In genomic region chr11:69966583-69966835, GRCh38 we compare ENCODE assay signal across 34 cellular contexts.
"Had no signal": no experiment of that assay in that cellular context is flagged by ENCODE, and none has a peak within 500 bp of the region (broad histone marks: within the 10 kb centered on the region; RNA-seq: fewer than 3 reads in every experiment).

No MANE protein-coding gene starts in this region.

- H3K27ac ChIP-seq: breast epithelium, cardiac muscle cell, esophagus muscularis mucosa, foreskin keratinocyte, gastroesophageal sphincter, heart right ventricle, hepatocyte had no signal

- H3K4me3 ChIP-seq: ascending aorta, breast epithelium, cardiac muscle cell, esophagus muscularis mucosa, gastroesophageal sphincter, heart right ventricle, hepatocyte had no signal

- H3K9me3 Mint-ChIP-seq: activated CD4-positive, alpha-beta memory T cell treated with anti-CD3 and anti-CD28 coated beads for 36 hours; activated CD4-positive, alpha-beta T cell treated with anti-CD3 and anti-CD28 coated beads, Interleukin-2, amount 10 ng/mL, durations not matched to agents 24 days and 14 days; activated naive CD4-positive, alpha-beta T cell treated with anti-CD3 and anti-CD28 coated beads for 36 hours; activated naive CD4-positive, alpha-beta T cell treated with anti-CD3 and anti-CD28 coated beads, Interleukin-2, amount 50 U/mL, for 24 hours; activated T-helper 1 cell treated with anti-CD3 and anti-CD28 coated beads, Interleukin-12 subunit alpha, Interleukin-12 subunit beta, Interleukin-2, Interleukin-4 antibody, amounts not matched to agents 30 ng/mL and 10 ng/mL and 1 ng/mL, durations not matched to agents 14 hours and 24 hours and 36 hours; activated T-helper 2 cell treated with anti-CD3 and anti-CD28 coated beads, Interferon-gamma antibody, Interleukin-2, Interleukin-4, amounts not matched to agents 10 μg/mL and 5 μg/mL and 100 μg/mL, durations not matched to agents 14 hours and 24 hours and 36 hours; central memory CD8-positive, alpha-beta T cell; effector memory CD8-positive, alpha-beta T cell; T-helper 2 cell treated with Interferon-gamma antibody and Interleukin-4, amounts not matched to agents 5 μg/mL and 100 μg/mL, for 36 hours had no signal

- H3K9me3 ChIP-seq: ascending aorta, breast epithelium had no signal

- H3K27ac Mint-ChIP-seq: activated CD4-positive, alpha-beta memory T cell treated with anti-CD3 and anti-CD28 coated beads for 36 hours; activated CD4-positive, alpha-beta T cell treated with anti-CD3 and anti-CD28 coated beads for 36 hours; activated CD4-positive, alpha-beta T cell treated with anti-CD3 and anti-CD28 coated beads, Interleukin-2, amount 10 ng/mL, durations not matched to agents 24 days and 14 days; activated CD8-positive, alpha-beta memory T cell treated with anti-CD3 and anti-CD28 coated beads, Interleukin-2, amount 10 ng/mL, durations not matched to agents 7 days and 5 days; activated CD8-positive, alpha-beta T cell treated with anti-CD3 and anti-CD28 coated beads, Interleukin-2, amount 10 ng/mL, durations not matched to agents 7 days and 5 days; activated naive CD4-positive, alpha-beta T cell treated with anti-CD3 and anti-CD28 coated beads for 36 hours; activated naive CD4-positive, alpha-beta T cell treated with anti-CD3 and anti-CD28 coated beads, Interleukin-2, amount 50 U/mL, for 24 hours; activated naive CD8-positive, alpha-beta T cell treated with anti-CD3 and anti-CD28 coated beads, Interleukin-2, amount 10 ng/mL, durations not matched to agents 7 days and 5 days; activated T-helper 1 cell treated with anti-CD3 and anti-CD28 coated beads, Interleukin-12 subunit alpha, Interleukin-12 subunit beta, Interleukin-2, Interleukin-4 antibody, amounts not matched to agents 30 ng/mL and 10 ng/mL and 1 ng/mL, durations not matched to agents 14 hours and 24 hours and 36 hours; activated T-helper 2 cell treated with anti-CD3 and anti-CD28 coated beads, Interferon-gamma antibody, Interleukin-2, Interleukin-4, amounts not matched to agents 10 μg/mL and 5 μg/mL and 100 μg/mL, durations not matched to agents 14 hours and 24 hours and 36 hours; brain; effector memory CD8-positive, alpha-beta T cell; T-helper 17 cell; T-helper 2 cell treated with Interferon-gamma antibody and Interleukin-4, amounts not matched to agents 5 μg/mL and 100 μg/mL, for 36 hours had no signal

- H3K27me3 ChIP-seq: ascending aorta, breast epithelium, cardiac muscle cell, foreskin keratinocyte, hepatocyte had no signal

- H3K27me3 Mint-ChIP-seq: activated CD8-positive, alpha-beta memory T cell treated with anti-CD3 and anti-CD28 coated beads, Interleukin-2, amount 10 ng/mL, durations not matched to agents 7 days and 5 days; activated naive CD8-positive, alpha-beta T cell treated with anti-CD3 and anti-CD28 coated beads, Interleukin-2, amount 10 ng/mL, durations not matched to agents 7 days and 5 days had no signal

- H3K36me3 Mint-ChIP-seq: activated CD8-positive, alpha-beta memory T cell treated with anti-CD3 and anti-CD28 coated beads, Interleukin-2, amount 10 ng/mL, durations not matched to agents 7 days and 5 days; activated naive CD4-positive, alpha-beta T cell treated with anti-CD3 and anti-CD28 coated beads, Interleukin-2, amount 50 U/mL, for 24 hours; activated naive CD8-positive, alpha-beta T cell treated with anti-CD3 and anti-CD28 coated beads, Interleukin-2, amount 10 ng/mL, durations not matched to agents 7 days and 5 days; brain had no signal

- H3K36me3 ChIP-seq: ascending aorta, breast epithelium, cardiac muscle cell, esophagus muscularis mucosa, gastroesophageal sphincter, heart right ventricle had no signal

- DNase-seq: activated CD4-positive, alpha-beta memory T cell treated with anti-CD3 and anti-CD28 coated beads for 36 hours; activated CD4-positive, alpha-beta T cell treated with anti-CD3 and anti-CD28 coated beads for 36 hours; activated CD4-positive, alpha-beta T cell treated with anti-CD3 and anti-CD28 coated beads, Interleukin-2, amount 10 ng/mL, durations not matched to agents 24 days and 14 days; activated CD4-positive, CD25-positive, alpha-beta regulatory T cell; activated CD4-positive, CD25-positive, alpha-beta regulatory T cell treated with anti-CD3 and anti-CD28 coated beads, Interleukin-2, amount 50 U/mL, for 72 hours; activated CD8-positive, alpha-beta memory T cell treated with anti-CD3 and anti-CD28 coated beads, Interleukin-2, amount 10 ng/mL, durations not matched to agents 7 days and 5 days; activated CD8-positive, alpha-beta memory T cell treated with anti-CD3 and anti-CD28 coated beads, Interleukin-2, amount 50 U/mL, for 4 hours; activated CD8-positive, alpha-beta T cell treated with anti-CD3 and anti-CD28 coated beads, Interleukin-2, amount 10 ng/mL, durations not matched to agents 7 days and 5 days; activated effector memory CD4-positive, alpha-beta T cell treated with anti-CD3 and anti-CD28 coated beads, Interleukin-2, amount 50 U/mL, for 16 hours; activated naive CD4-positive, alpha-beta T cell treated with anti-CD3 and anti-CD28 coated beads for 36 hours; activated naive CD8-positive, alpha-beta T cell treated with anti-CD3 and anti-CD28 coated beads, Interleukin-2, amount 10 ng/mL, durations not matched to agents 7 days and 5 days; activated T-cell treated with anti-CD3 and anti-CD28 coated beads, Interleukin-2, amount 50 U/mL, for 1 hour; activated T-cell treated with anti-CD3 and anti-CD28 coated beads, Interleukin-2, amount 50 U/mL, for 48 hours; cortex of kidney; dermis blood vessel endothelial cell; effector CD4-positive, alpha-beta T cell; effector memory CD8-positive, alpha-beta T cell; erythroblast; foreskin keratinocyte; heart right ventricle; T-helper 17 cell; T1000 had no signal

- H3K4me3 Mint-ChIP-seq: activated CD4-positive, alpha-beta memory T cell treated with anti-CD3 and anti-CD28 coated beads for 36 hours; activated CD4-positive, alpha-beta T cell treated with anti-CD3 and anti-CD28 coated beads for 36 hours; activated CD4-positive, alpha-beta T cell treated with anti-CD3 and anti-CD28 coated beads, Interleukin-2, amount 10 ng/mL, durations not matched to agents 24 days and 14 days; activated CD8-positive, alpha-beta memory T cell treated with anti-CD3 and anti-CD28 coated beads, Interleukin-2, amount 10 ng/mL, durations not matched to agents 7 days and 5 days; activated CD8-positive, alpha-beta T cell treated with anti-CD3 and anti-CD28 coated beads, Interleukin-2, amount 10 ng/mL, durations not matched to agents 7 days and 5 days; activated naive CD4-positive, alpha-beta T cell treated with anti-CD3 and anti-CD28 coated beads for 36 hours; activated naive CD4-positive, alpha-beta T cell treated with anti-CD3 and anti-CD28 coated beads, Interleukin-2, amount 50 U/mL, for 24 hours; activated naive CD8-positive, alpha-beta T cell treated with anti-CD3 and anti-CD28 coated beads, Interleukin-2, amount 10 ng/mL, durations not matched to agents 7 days and 5 days; activated T-helper 1 cell treated with anti-CD3 and anti-CD28 coated beads, Interleukin-12 subunit alpha, Interleukin-12 subunit beta, Interleukin-2, Interleukin-4 antibody, amounts not matched to agents 30 ng/mL and 10 ng/mL and 1 ng/mL, durations not matched to agents 14 hours and 24 hours and 36 hours; brain; central memory CD8-positive, alpha-beta T cell; effector memory CD8-positive, alpha-beta T cell; T-helper 17 cell; T-helper 2 cell treated with Interferon-gamma antibody and Interleukin-4, amounts not matched to agents 5 μg/mL and 100 μg/mL, for 36 hours had no signal

- H3K4me1 Mint-ChIP-seq: T-helper 17 cell had no signal

- ATAC-seq: activated CD4-positive, alpha-beta T cell treated with anti-CD3 and anti-CD28 coated beads for 36 hours; activated CD8-positive, alpha-beta memory T cell treated with anti-CD3 and anti-CD28 coated beads, Interleukin-2, amount 10 ng/mL, durations not matched to agents 7 days and 5 days; activated CD8-positive, alpha-beta T cell treated with anti-CD3 and anti-CD28 coated beads, Interleukin-2, amount 10 ng/mL, durations not matched to agents 7 days and 5 days; effector memory CD8-positive, alpha-beta T cell; foreskin keratinocyte; gastroesophageal sphincter; T-helper 17 cell had no signal

- H3K4me2 ChIP-seq: hepatocyte had no signal
